ENCODE assay signal across 23 cellular contexts in genomic region chrX:72110051-72110926, GRCh38. TPM values are rescaled to one million over a fixed set of nuclear protein-coding genes. Genes with fewer than 3 reads are reported as not detected.
DNase-seq lines count a peak whose midpoint lies in the region; ATAC-seq, FAIRE-seq and TF ChIP-seq lines count a peak whose summit lies in the region.
"Had no signal": no experiment of that assay in that cellular context is flagged by ENCODE, and none has a peak within 500 bp of the region (broad histone marks: within the 10 kb centered on the region; RNA-seq: fewer than 3 reads in every experiment).

No MANE protein-coding gene starts in this region.

- in situ Hi-C loops in HAP-1 (cut with MboI; ENCODE audit: low sequenced_read_pairs) (no loop called here), G401 (cut with HindIII; ENCODE audit: low sequenced_read_pairs) (no loop called here)

- H3K9me3 ChIP-seq in A549 (no peaks in the 10 kb centered on the region), HAP-1 (no peaks in the 10 kb centered on the region)
- H3K9me3 ChIP-seq: pancreas, right lobe of liver, suprapubic skin had no signal

- peak; percentile 59 for FAIRE-seq in A549 (lab: Jason Lieb, UNC)
- FAIRE-seq: pancreas had no signal

- no peak for TF ChIP-seq POLR2A in A549 (IDR thresholded peaks at IDR 0.05; ENCODE audit: low read length)

- TF ChIP-seq EP300 in A549 (IDR thresholded peaks at IDR 0.05) = no peak

- H3K36me3 ChIP-seq in HAP-1 (replicated peaks) = no peaks in the 10 kb centered on the region
- H3K36me3 ChIP-seq: cardiac muscle cell, pancreas, right lobe of liver, suprapubic skin had no signal

- CTCF ChIA-PET in A549 (lab: Yijun Ruan, JAX) = interaction anchor here (1.5 to 1.6 kb wide), 3 partner anchors 16 to 111 kb away, joined by 3 to 7 read pairs (median 4); no protein-coding TSS in a partner anchor

- ATAC-seq in A549 = no peak
- no peak for ATAC-seq in GM18909 (IDR thresholded peaks at IDR 0.05; ENCODE audit: poor library complexity, unreplicated experiment)
- ATAC-seq in HG03521 (IDR thresholded peaks at IDR 0.05; ENCODE audit: unreplicated experiment) = no peak
- ATAC-seq: pancreas, right lobe of liver had no signal

- H3K4me3 ChIP-seq in A549 = no peak overlapping the region
- H3K4me3 ChIP-seq in HAP-1 = no peak overlapping the region
- no peak overlapping the region for H3K4me3 ChIP-seq in fibroblast of mammary gland (ENCODE audit: control insufficient read depth, low read depth, low read length)
- H3K4me3 ChIP-seq: cardiac muscle cell, pancreas, right lobe of liver, suprapubic skin had no signal

- peak overlapping the region; percentile 6; the same call in 1 of the 3 replicates for H3K4me2 ChIP-seq in A549

- no peak overlapping the region; a peak in 1 of 6 replicates for H3K27ac ChIP-seq in A549
- H3K27ac ChIP-seq: cardiac muscle cell, pancreas, right lobe of liver, suprapubic skin had no signal

- H3K4me1 ChIP-seq in A549 (peaks cover 34% of the 10 kb centered on the region), HAP-1 (peaks cover 19% of the 10 kb centered on the region)
- H3K4me1 ChIP-seq: pancreas, right lobe of liver, suprapubic skin had no signal

- DNase-seq in A549 (ENCODE audit: low read depth in 1 of 2, low spot score in 1 of 2) (no peak), HAP-1 (ENCODE audit: low spot score in 2 of 2) (peak; percentile 38 to 40), RPMI7951 (ENCODE audit: low read depth) (peak; percentile 61), fibroblast of mammary gland (ENCODE audit: low read depth) (peak; percentile 45), G401 (ENCODE audit: low spot score) (no peak)
- DNase-seq in activated CD4-positive, alpha-beta T cell treated with anti-CD3 and anti-CD28 coated beads, Interleukin-2, amount 50 U/mL, for 4 hours = no peak
- DNase-seq: activated CD4-positive, alpha-beta memory T cell treated with anti-CD3 and anti-CD28 coated beads for 36 hours; activated T-cell treated with anti-CD3 and anti-CD28 coated beads for 4 hours; C1 segment of cervical spinal cord; erythroblast; GF-D8; GOT3; KG1; naive B cell; NCI-H1092 treated with DMSO at 0.1 percent for 48 hours; NCI-H2081; SW 1271 had no signal

- no peaks in the 10 kb centered on the region for H3K27me3 ChIP-seq in HAP-1 (ENCODE audit: low read depth)
- H3K27me3 ChIP-seq: cardiac muscle cell, pancreas, right lobe of liver, suprapubic skin had no signal

- 55% methylated on average over 14 of the region's 14 CpGs for WGBS in A549 (ENCODE audit: missing lambda C conversion rate)

- POLR2A ChIA-PET in A549 (lab: Yijun Ruan, JAX) = no interaction called here

- no peak for TF ChIP-seq RAD21 in A549 (conservative IDR thresholded peaks at IDR 0.05 in 1 of 2, IDR thresholded peaks at IDR 0.05 in 1 of 2)

- no peak for TF ChIP-seq CTCF in A549 (IDR thresholded peaks at IDR 0.05)
- TF ChIP-seq CTCF in fibroblast of mammary gland (conservative IDR thresholded peaks at IDR 0.05; ENCODE audit: control insufficient read depth, insufficient read depth, low read depth, low read length) = no peak

TF ChIP-seq in A549, 52 proteins besides CTCF, POLR2A, EP300 and RAD21:
- no peak for TF ChIP-seq RFX5 (IDR thresholded peaks at IDR 0.05)
- TF ChIP-seq JUNB (IDR thresholded peaks at IDR 0.05) = no peak
- no peak for TF ChIP-seq MAFK (IDR thresholded peaks at IDR 0.05; ENCODE audit: partially characterized antibody)
- no peak for TF ChIP-seq BHLHE40 (IDR thresholded peaks at IDR 0.05; ENCODE audit: low read depth, low read length)
- TF ChIP-seq MYC (IDR thresholded peaks at IDR 0.05; ENCODE audit: borderline replicate concordance, low read length) = no peak
- no peak for TF ChIP-seq NPAS2 (CRISPR knock-in tag; IDR thresholded peaks at IDR 0.05; ENCODE audit: borderline replicate concordance)
- TF ChIP-seq HES2 (IDR thresholded peaks at IDR 0.05) = no peak
- no peak for TF ChIP-seq CBX2 (IDR thresholded peaks at IDR 0.05; ENCODE audit: borderline replicate concordance, low read depth)
- no peak for TF ChIP-seq ATOH8 (CRISPR knock-in tag; IDR thresholded peaks at IDR 0.05; ENCODE audit: low read depth)
- no peak for TF ChIP-seq EHMT2 (IDR thresholded peaks at IDR 0.05; ENCODE audit: low read depth)
- TF ChIP-seq KDM1A (IDR thresholded peaks at IDR 0.05; ENCODE audit: low read depth) = no peak
TF ChIP-seq in A549: peak in this region for 0.

RNA-seq across cellular contexts. Expression of gene RTL5, which starts 21.4 kb away (rescaled TPM):
- polyA plus RNA-seq in A549 (2011; rRNA removed) (1.2 and 2.2 TPM in 2 replicates), A549 (2017; fragmentation: RNase III; extraction: RNeasy Plus Mini Kit Qiagen cat#74134 plus additional on column Dnase treatment) (2.9 to 3.3 TPM (median 3.2 TPM) in 3 replicates)
- 1.8 and 2.1 TPM in 2 replicates for polyA plus RNA-seq in A549 (2012; cell fraction: cytosol; rRNA removed)
- 3.2 and 3.3 TPM in 2 replicates for polyA plus RNA-seq in A549 (2012; cell fraction: nucleus; rRNA removed)
- polyA minus RNA-seq in A549 (2011; rRNA and poly(A)+ RNA removed) = 3.2 and 3.6 TPM in 2 replicates
- total RNA-seq in RPMI7951 (2014; rRNA removed; shearing (Covaris generic)) = 0.78 and 1.2 TPM in 2 replicates
- total RNA-seq in G401 (2014; rRNA removed; shearing (Covaris generic)) = 2.0 and 2.3 TPM in 2 replicates

Comparison
In these comparisons a context has a peak if more than half of its experiments do, and no peak if none do; other contexts are left out.
1. DNase-seq: peak in HAP-1 (2 of 2), RPMI7951 (single experiment) and fibroblast of mammary gland (single experiment); none in A549 (0 of 2), activated CD4-positive, alpha-beta T cell treated with anti-CD3 and anti-CD28 coated beads, Interleukin-2, amount 50 U/mL, for 4 hours (0 of 2) and G401 (single experiment).